29 cellular contexts compared by ENCODE assay signal in the genomic region with DNA sequence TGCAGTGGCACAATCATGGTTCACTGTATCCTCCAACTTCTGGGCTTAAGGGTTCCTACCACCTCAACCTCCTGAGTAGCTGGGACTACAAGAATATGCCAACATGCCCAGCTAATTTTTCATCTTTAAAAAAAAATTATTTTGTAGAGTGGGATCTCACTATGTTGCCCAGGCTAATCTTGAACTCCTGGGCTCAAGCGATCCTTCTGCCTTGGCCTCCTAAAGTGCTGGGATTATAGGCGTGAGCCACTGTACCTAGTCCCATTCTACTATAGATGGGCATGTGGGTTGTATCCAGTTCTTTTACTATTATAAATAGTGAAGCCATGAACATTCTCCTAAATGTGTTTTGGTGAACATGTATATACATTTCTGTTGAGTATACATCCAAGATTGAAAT.
"Had no signal": no experiment of that assay in that cellular context is flagged by ENCODE, and none has a peak within 500 bp of the region (broad histone marks: within the 10 kb centered on the region; RNA-seq: fewer than 3 reads in every experiment).

No MANE protein-coding gene starts in this region.

- FAIRE-seq: urothelium cell line had no signal

- H3K36me3 ChIP-seq: stomach, suprapubic skin, thoracic aorta, thyroid gland, tibial artery, tibial nerve, transverse colon, upper lobe of left lung, upper lobe of right lung, uterus, vagina had no signal

- H3K27ac Mint-ChIP-seq: stimulated activated effector memory CD8-positive, alpha-beta T cell treated with anti-CD3 and anti-CD28 coated beads, Interleukin-12 subunit alpha, Interleukin-12 subunit beta, amount 100 ng/mL, for 72 hours; stimulated activated memory B cell treated with anti-CD40 and anti-IgM and Interleukin-4, amounts not matched to agents 10 μg/mL and 1 μg/mL and 100 μg/mL, for 72 hours; stimulated activated naive B cell treated with anti-CD40 and anti-IgM and Interleukin-4, amounts not matched to agents 10 μg/mL and 1 μg/mL and 100 μg/mL, for 72 hours; stimulated activated naive CD8-positive, alpha-beta T cell treated with anti-CD3 and anti-CD28 coated beads, Interleukin-15, amount 100 ng/mL, for 72 hours; stimulated activated naive CD8-positive, alpha-beta T cell treated with anti-CD3 and anti-CD28 coated beads, Interleukin-15, Interleukin-2, amounts not matched to agents 100 ng/mL and 50 ng/mL, for 24 hours; type B pancreatic cell had no signal

- H3K36me3 Mint-ChIP-seq: stimulated activated effector memory CD8-positive, alpha-beta T cell treated with anti-CD3 and anti-CD28 coated beads, Interleukin-12 subunit alpha, Interleukin-12 subunit beta, amount 100 ng/mL, for 72 hours; stimulated activated memory B cell treated with anti-CD40 and anti-IgM and Interleukin-4, amounts not matched to agents 10 μg/mL and 1 μg/mL and 100 μg/mL, for 72 hours; stimulated activated naive B cell treated with anti-CD40 and anti-IgM and Interleukin-4, amounts not matched to agents 10 μg/mL and 1 μg/mL and 100 μg/mL, for 72 hours; type B pancreatic cell had no signal

- H3K27me3 Mint-ChIP-seq: stimulated activated memory B cell treated with anti-CD40 and anti-IgM and Interleukin-4, amounts not matched to agents 10 μg/mL and 1 μg/mL and 100 μg/mL, for 72 hours had no signal

- ATAC-seq: stimulated activated effector memory CD8-positive, alpha-beta T cell treated with anti-CD3 and anti-CD28 coated beads, Interleukin-12 subunit alpha, Interleukin-12 subunit beta, amount 100 ng/mL, for 72 hours; stimulated activated memory B cell treated with anti-CD40 and anti-IgM and Interleukin-4, amounts not matched to agents 10 μg/mL and 1 μg/mL and 100 μg/mL, for 72 hours; stimulated activated naive B cell treated with anti-CD40 and anti-IgM and Interleukin-4, amounts not matched to agents 10 μg/mL and 1 μg/mL and 100 μg/mL, for 72 hours; stimulated activated naive CD8-positive, alpha-beta T cell treated with anti-CD3 and anti-CD28 coated beads, Interleukin-15, amount 100 ng/mL, for 72 hours; stimulated activated naive CD8-positive, alpha-beta T cell treated with anti-CD3 and anti-CD28 coated beads, Interleukin-15, Interleukin-2, amounts not matched to agents 100 U/mL and 50 U/mL, for 24 hours; upper lobe of right lung had no signal

- H3K4me1 ChIP-seq: suprapubic skin, testis, thyroid gland, tibial artery, upper lobe of right lung, uterus, vagina had no signal

- H3K27ac ChIP-seq: stomach, suprapubic skin, testis, thoracic aorta, thyroid gland, tibial artery, tibial nerve, transverse colon, upper lobe of left lung, upper lobe of right lung, uterus, vagina had no signal

- H3K4me3 ChIP-seq: stomach, suprapubic skin, testis, thoracic aorta, thyroid gland, tibial artery, tibial nerve, transverse colon, upper lobe of left lung, upper lobe of right lung, uterus, vagina had no signal

- H3K27me3 ChIP-seq: testis, thyroid gland, tibial nerve, transverse colon, upper lobe of left lung, upper lobe of right lung, uterus, vagina had no signal

- H3K4me1 Mint-ChIP-seq: stimulated activated effector memory CD8-positive, alpha-beta T cell treated with anti-CD3 and anti-CD28 coated beads, Interleukin-12 subunit alpha, Interleukin-12 subunit beta, amount 100 ng/mL, for 72 hours; stimulated activated memory B cell treated with anti-CD40 and anti-IgM and Interleukin-4, amounts not matched to agents 10 μg/mL and 1 μg/mL and 100 μg/mL, for 72 hours; stimulated activated naive B cell treated with anti-CD40 and anti-IgM and Interleukin-4, amounts not matched to agents 10 μg/mL and 1 μg/mL and 100 μg/mL, for 72 hours; stimulated activated naive CD8-positive, alpha-beta T cell treated with anti-CD3 and anti-CD28 coated beads, Interleukin-15, amount 100 ng/mL, for 72 hours had no signal

- H3K4me3 Mint-ChIP-seq: stimulated activated effector memory CD8-positive, alpha-beta T cell treated with anti-CD3 and anti-CD28 coated beads, Interleukin-12 subunit alpha, Interleukin-12 subunit beta, amount 100 ng/mL, for 72 hours; stimulated activated memory B cell treated with anti-CD40 and anti-IgM and Interleukin-4, amounts not matched to agents 10 μg/mL and 1 μg/mL and 100 μg/mL, for 72 hours; stimulated activated naive B cell treated with anti-CD40 and anti-IgM and Interleukin-4, amounts not matched to agents 10 μg/mL and 1 μg/mL and 100 μg/mL, for 72 hours; stimulated activated naive CD8-positive, alpha-beta T cell treated with anti-CD3 and anti-CD28 coated beads, Interleukin-15, amount 100 ng/mL, for 72 hours; stimulated activated naive CD8-positive, alpha-beta T cell treated with anti-CD3 and anti-CD28 coated beads, Interleukin-15, Interleukin-2, amounts not matched to agents 100 ng/mL and 50 ng/mL, for 24 hours; type B pancreatic cell had no signal

- H3K9me3 Mint-ChIP-seq: stimulated activated effector memory CD8-positive, alpha-beta T cell treated with anti-CD3 and anti-CD28 coated beads, Interleukin-12 subunit alpha, Interleukin-12 subunit beta, amount 100 ng/mL, for 72 hours; stimulated activated memory B cell treated with anti-CD40 and anti-IgM and Interleukin-4, amounts not matched to agents 10 μg/mL and 1 μg/mL and 100 μg/mL, for 72 hours; stimulated activated naive B cell treated with anti-CD40 and anti-IgM and Interleukin-4, amounts not matched to agents 10 μg/mL and 1 μg/mL and 100 μg/mL, for 72 hours; type B pancreatic cell had no signal

- DNase-seq: stimulated activated CD4-positive, alpha-beta T cell treated with anti-CD3 and anti-CD28 coated beads, Interleukin-2, amount 100 ng/mL, for 48 hours; stimulated activated CD4-positive, alpha-beta T cell treated with anti-CD3 and anti-CD28 coated beads, Interleukin-4, amount 100 ng/mL, for 1 hour; stimulated activated CD4-positive, alpha-beta T cell treated with anti-CD3 and anti-CD28 coated beads, Interleukin-4, amount 100 ng/mL, for 24 hours; stimulated activated CD4-positive, alpha-beta T cell treated with anti-CD3 and anti-CD28 coated beads, Interleukin-4, amount 100 ng/mL, for 4 hours; stimulated activated CD8-positive, alpha-beta memory T cell treated with anti-CD3 and anti-CD28 coated beads, Interleukin-4, amount 100 ng/mL, for 48 hours; stimulated activated naive B cell treated with anti-CD40 and anti-IgM and Interleukin-4, amounts not matched to agents 10 μg/mL and 1 μg/mL and 100 μg/mL, for 72 hours; stimulated activated naive CD4-positive, alpha-beta T cell; stimulated activated naive CD4-positive, alpha-beta T cell treated with Interleukin-2 at 50 U/mL for 16 hours; stimulated activated naive CD8-positive, alpha-beta T cell treated with anti-CD3 and anti-CD28 coated beads, Interleukin-15, amount 100 ng/mL, for 72 hours; stimulated activated naive CD8-positive, alpha-beta T cell treated with anti-CD3 and anti-CD28 coated beads, Interleukin-15, Interleukin-2, amounts not matched to agents 100 U/mL and 50 U/mL, for 24 hours; stomach; substantia nigra; testis; thyroid gland; tibial artery; transverse colon; trophoblast cell; upper lobe of left lung; upper lobe of right lung; uterus had no signal

- H3K9me3 ChIP-seq: stomach, suprapubic skin, testis, thoracic aorta, thyroid gland, tibial artery, tibial nerve, transverse colon, upper lobe of left lung, upper lobe of right lung, uterus, vagina had no signal
